In genomic region chr16:4327782-4328579, GRCh38 we compare ENCODE assay signal across 8 cellular contexts. TPM values are rescaled to one million over a fixed set of nuclear protein-coding genes. Genes with fewer than 3 reads are reported as not detected.
DNase-seq lines count a peak whose midpoint lies in the region; ATAC-seq, FAIRE-seq and TF ChIP-seq lines count a peak whose summit lies in the region.
"Had no signal": no experiment of that assay in that cellular context is flagged by ENCODE, and none has a peak within 500 bp of the region (broad histone marks: within the 10 kb centered on the region; RNA-seq: fewer than 3 reads in every experiment).

No MANE protein-coding gene starts in this region.

- no peaks in the 10 kb centered on the region for H3K79me2 ChIP-seq in OCI-LY1 (ENCODE audit: insufficient read depth, low read length)

- H3K4me1 ChIP-seq in OCI-LY1 (ENCODE audit: insufficient read depth, low read length, severe bottlenecking): peaks cover 5% of the 10 kb centered on the region
- peaks cover 43 to 65% of the 10 kb centered on the region in 2 donors for H3K4me1 ChIP-seq in thyroid gland

- H3K4me2 ChIP-seq in OCI-LY1 (ENCODE audit: low read length): peak overlapping the region; percentile 41; the same call in 1 of the 2 replicates

- DNase-seq in activated naive CD4-positive, alpha-beta T cell treated with anti-CD3 and anti-CD28 coated beads, Interleukin-2, amount 50 U/mL, for 72 hours (ENCODE audit: low spot score in 2 of 2): peak in 1 of 2 donors; percentile 60
- peak; percentile 86 to 91 for DNase-seq in frontal cortex (ENCODE audit: low spot score in 2 of 2)
- DNase-seq in thyroid gland: peak; percentile 90 to 92

- no peaks in the 10 kb centered on the region for H4K20me1 ChIP-seq in OCI-LY1 (ENCODE audit: insufficient read depth, low read length)

- H3K27ac Mint-ChIP-seq in activated naive CD4-positive, alpha-beta T cell treated with anti-CD3 and anti-CD28 coated beads, Interleukin-2, amount 50 U/mL, for 72 hours: peak overlapping the region in 1 of 2 donors; percentile 25
- peak overlapping the region; percentile 64 to 81 (median 78) for H3K27ac Mint-ChIP-seq in nephron

- no peaks in the 10 kb centered on the region for H3K36me3 ChIP-seq in OCI-LY1 (ENCODE audit: insufficient read depth, low read length)
- peaks cover 0 to 4% of the 10 kb centered on the region in 2 donors for H3K36me3 ChIP-seq in thyroid gland

- H3K9me2 ChIP-seq in OCI-LY1 (ENCODE audit: low read depth, low read length): no peaks in the 10 kb centered on the region

- no peak overlapping the region for H2AFZ ChIP-seq in OCI-LY1 (ENCODE audit: low read length)

- peak in 1 of 2 donors; percentile 40 for TF ChIP-seq POLR2A in thyroid gland (IDR thresholded peaks at IDR 0.05)

- H3K4me3 ChIP-seq in OCI-LY1 (ENCODE audit: low read depth, low read length, poor library complexity, severe bottlenecking): no peak overlapping the region
- peak overlapping the region in 2 of 3 donors; percentile 29 to 36 for H3K4me3 ChIP-seq in thyroid gland (replicated peaks in 1 of 3)

- H3K36me3 Mint-ChIP-seq in activated naive CD4-positive, alpha-beta T cell treated with anti-CD3 and anti-CD28 coated beads, Interleukin-2, amount 50 U/mL, for 72 hours: no peaks in the 10 kb centered on the region
- H3K36me3 Mint-ChIP-seq in nephron (ENCODE audit: low read depth): no peaks in the 10 kb centered on the region

- H3K9me3 Mint-ChIP-seq in activated naive CD4-positive, alpha-beta T cell treated with anti-CD3 and anti-CD28 coated beads, Interleukin-2, amount 50 U/mL, for 72 hours: no peaks in the 10 kb centered on the region
- H3K9me3 Mint-ChIP-seq in nephron: no peaks in the 10 kb centered on the region

- intact Hi-C loops in thyroid gland (cut with DNase I): loop anchor here (2.0 kb wide), 1 partner anchor 39 kb away; no protein-coding TSS in a partner anchor

- WGBS in thyroid gland, 2 donors: no CpG with 5 or more reads among the region's 49 CpGs

- ATAC-seq in GM18498 (IDR thresholded peaks at IDR 0.05; ENCODE audit: unreplicated experiment): peak; percentile 53
- peak; percentile 60 to 74 for ATAC-seq in activated naive CD4-positive, alpha-beta T cell treated with anti-CD3 and anti-CD28 coated beads, Interleukin-2, amount 50 U/mL, for 72 hours
- no peak for ATAC-seq in HG03045 (IDR thresholded peaks at IDR 0.05; ENCODE audit: unreplicated experiment)

- H3K9me3 ChIP-seq in OCI-LY1 (ENCODE audit: low read length) (no peaks in the 10 kb centered on the region), thyroid gland (no peaks in the 10 kb centered on the region)

- H3K4me3 Mint-ChIP-seq in nephron: peak overlapping the region; percentile 49 to 76 (median 55)

- TF ChIP-seq CTCF in OCI-LY1 (IDR thresholded peaks at IDR 0.05; ENCODE audit: low read length) (peak; percentile 24), nephron (IDR thresholded peaks at IDR 0.05; ENCODE audit: unreplicated experiment in 3 of 3) (peak; percentile 62 to 66 (median 63)), thyroid gland (IDR thresholded peaks at IDR 0.05) (peak; percentile 31 to 72 (median 62))

- no peaks in the 10 kb centered on the region for H3F3A ChIP-seq in OCI-LY1 (ENCODE audit: insufficient read depth, low read length)

- no peak for FAIRE-seq in frontal cortex (lab: Jason Lieb, UNC)
- FAIRE-seq: colon had no signal

- peaks cover 23% of the 10 kb centered on the region for H3K4me1 Mint-ChIP-seq in nephron

- H3K27me3 ChIP-seq in OCI-LY1 (ENCODE audit: insufficient read depth, low read length) (peaks cover 12% of the 10 kb centered on the region; the same call in 1 of the 2 replicates), thyroid gland (no peaks in the 10 kb centered on the region)

- H3K27me3 Mint-ChIP-seq in nephron (ENCODE audit: low read depth): no peaks in the 10 kb centered on the region

- H3K9ac ChIP-seq in OCI-LY1 (ENCODE audit: low read length): no peak overlapping the region

- H3K27ac ChIP-seq in OCI-LY1 (ENCODE audit: low read depth, low read length, poor library complexity, severe bottlenecking) (no peak overlapping the region), thyroid gland (peak overlapping the region; percentile 34 to 88 (median 80))

RNA-seq across cellular contexts. Expression of gene GLIS2, which starts 12.1 kb away (rescaled TPM):
- total RNA-seq in activated naive CD4-positive, alpha-beta T cell treated with anti-CD3 and anti-CD28 coated beads, Interleukin-2, amount 50 U/mL, for 72 hours: under 1 TPM; 0.16 to 0.80 TPM
- 8.6 TPM for total RNA-seq in frontal cortex
- 1 to 10 TPM; 5.5 to 7.6 (median 6.7) TPM for total RNA-seq in thyroid gland

RNA-seq across cellular contexts. Expression of gene PAM16, which starts 23.1 kb away (rescaled TPM):
- total RNA-seq in activated naive CD4-positive, alpha-beta T cell treated with anti-CD3 and anti-CD28 coated beads, Interleukin-2, amount 50 U/mL, for 72 hours: 10 to 100 TPM; 53.7 to 63.1 TPM
- total RNA-seq in frontal cortex: 28.5 TPM
- 10 to 100 TPM in 3 of 4 donors, 1 to 10 TPM in 1; 5.6 to 60.2 (median 27.3) TPM for total RNA-seq in thyroid gland

RNA-seq across cellular contexts. Expression of gene VASN, which starts 43.7 kb away (rescaled TPM):
- total RNA-seq in activated naive CD4-positive, alpha-beta T cell treated with anti-CD3 and anti-CD28 coated beads, Interleukin-2, amount 50 U/mL, for 72 hours: not detected
- total RNA-seq in frontal cortex (1.6 TPM), thyroid gland (10 to 100 TPM; 21.9 to 47.0 (median 28.8) TPM)

RNA-seq across cellular contexts. Expression of gene TFAP4, which starts 55.2 kb away (rescaled TPM):
- total RNA-seq in activated naive CD4-positive, alpha-beta T cell treated with anti-CD3 and anti-CD28 coated beads, Interleukin-2, amount 50 U/mL, for 72 hours: 10 to 100 TPM; 10.1 to 28.4 TPM
- total RNA-seq in frontal cortex (14.7 TPM), thyroid gland (1 to 10 TPM; 3.8 to 6.3 (median 5.4) TPM)
